In genomic region chr20:15812696-15813095, GRCh38 we compare ENCODE assay signal across 22 cellular contexts.
A peak's percentile ranks its signal among the peaks of the same experiment; 100 is the strongest.
DNase-seq lines count a peak whose midpoint lies in the region; ATAC-seq, FAIRE-seq and TF ChIP-seq lines count a peak whose summit lies in the region.
"Had no signal": no experiment of that assay in that cellular context is flagged by ENCODE, and none has a peak within 500 bp of the region (broad histone marks: within the 10 kb centered on the region; RNA-seq: fewer than 3 reads in every experiment).

No MANE protein-coding gene starts in this region.

- no peaks in the 10 kb centered on the region for H4K20me1 ChIP-seq in PC-3 (ENCODE audit: low read length)

- peaks cover 4% of the 10 kb centered on the region for H3K36me3 Mint-ChIP-seq in progenitor cell of endocrine pancreas (ENCODE audit: insufficient read depth)
- H3K36me3 Mint-ChIP-seq: CD4-positive, alpha-beta memory T cell had no signal

- peak overlapping the region; percentile 45 for H3K27ac ChIP-seq in PC-3 (ENCODE audit: low read length)
- no peak overlapping the region for H3K27ac ChIP-seq in foreskin keratinocyte
- H3K27ac ChIP-seq in sigmoid colon: no peak overlapping the region
- no peak overlapping the region for H3K27ac ChIP-seq in A673 (ENCODE audit: low read depth, low read length, poor library complexity, severe bottlenecking)
- H3K27ac ChIP-seq: A549 had no signal

- no peaks in the 10 kb centered on the region for H3K9me2 ChIP-seq in PC-3 (replicated peaks; ENCODE audit: low read length)

- H3K27ac Mint-ChIP-seq in progenitor cell of endocrine pancreas: peak overlapping the region; percentile 26
- H3K27ac Mint-ChIP-seq: CD4-positive, alpha-beta memory T cell; HFFc6 had no signal

- no peaks in the 10 kb centered on the region for H3F3A ChIP-seq in PC-3 (ENCODE audit: low read length, unreplicated experiment)

- H2AFZ ChIP-seq in PC-3 (ENCODE audit: low read length): peak overlapping the region; percentile 25; the same call in 1 of the 2 replicates

- no peaks in the 10 kb centered on the region for H3K27me3 Mint-ChIP-seq in progenitor cell of endocrine pancreas
- H3K27me3 Mint-ChIP-seq: CD4-positive, alpha-beta memory T cell had no signal

- H3K9ac ChIP-seq in PC-3 (ENCODE audit: low read length): no peak overlapping the region

- intact Hi-C loops in PC-3 (cut with micrococcal nuclease): no loop called here
- intact Hi-C loops in sigmoid colon (cut with DNase I): no loop called here
- intact Hi-C loops in A673 (cut with micrococcal nuclease; ENCODE audit: unreplicated experiment): no loop called here

- no peak overlapping the region for H3K4me3 Mint-ChIP-seq in progenitor cell of endocrine pancreas (ENCODE audit: low read depth)
- H3K4me3 Mint-ChIP-seq: CD4-positive, alpha-beta memory T cell; HFFc6 had no signal

- peaks cover 42% of the 10 kb centered on the region for H3K4me1 ChIP-seq in PC-3 (ENCODE audit: insufficient read depth, low read length)
- H3K4me1 ChIP-seq in foreskin keratinocyte: peaks cover 19% of the 10 kb centered on the region
- no peaks in the 10 kb centered on the region for H3K4me1 ChIP-seq in sigmoid colon
- H3K4me1 ChIP-seq in A673 (ENCODE audit: insufficient read depth, low read length, poor library complexity, severe bottlenecking): no peaks in the 10 kb centered on the region
- H3K4me1 ChIP-seq: A549, HAP-1 had no signal

- POLR2A ChIA-PET in PC-3 (lab: Charles Lee; ENCODE audit: unreplicated experiment) (no interaction called here), A673 (lab: Charles Lee; ENCODE audit: low non-redundant PET) (no interaction called here)

- ATAC-seq in PC-3 (no peak; the same call in 1 of the 2 replicates), foreskin keratinocyte (peak; percentile 69), HG02588 (IDR thresholded peaks at IDR 0.05; ENCODE audit: unreplicated experiment) (no peak)
- ATAC-seq: A549 had no signal

- no peak for TF ChIP-seq EP300 in sigmoid colon (IDR thresholded peaks at IDR 0.05)

- peaks cover 29% of the 10 kb centered on the region for H3K4me1 Mint-ChIP-seq in progenitor cell of endocrine pancreas (ENCODE audit: low read depth)
- H3K4me1 Mint-ChIP-seq: CD4-positive, alpha-beta memory T cell had no signal

- H3K79me2 ChIP-seq in PC-3 (ENCODE audit: low read length): no peaks in the 10 kb centered on the region

- CTCF ChIA-PET in PC-3 (lab: Charles Lee) (no interaction called here), A673 (lab: Charles Lee) (no interaction called here)

- H3K27me3 ChIP-seq in PC-3 (ENCODE audit: low read length): no peaks in the 10 kb centered on the region
- no peaks in the 10 kb centered on the region for H3K27me3 ChIP-seq in bronchial epithelial cell (ENCODE audit: control insufficient read depth, insufficient read depth, low read length)
- H3K27me3 ChIP-seq in foreskin keratinocyte: no peaks in the 10 kb centered on the region
- no peaks in the 10 kb centered on the region for H3K27me3 ChIP-seq in sigmoid colon
- H3K27me3 ChIP-seq in A673 (replicated peaks; ENCODE audit: insufficient read depth, low read depth, low read length, poor library complexity): no peaks in the 10 kb centered on the region

- TF ChIP-seq CTCF in PC-3 (conservative IDR thresholded peaks at IDR 0.05; ENCODE audit: low read depth, low read length): no peak
- no peak for TF ChIP-seq CTCF in bronchial epithelial cell (IDR thresholded peaks at IDR 0.05; ENCODE audit: insufficient read depth, low read length, severe bottlenecking)
- TF ChIP-seq CTCF in foreskin keratinocyte (conservative IDR thresholded peaks at IDR 0.05): no peak
- TF ChIP-seq CTCF in progenitor cell of endocrine pancreas (IDR thresholded peaks at IDR 0.05; ENCODE audit: unreplicated experiment): no peak
- TF ChIP-seq CTCF in sigmoid colon (IDR thresholded peaks at IDR 0.05): no peak
- no peak for TF ChIP-seq CTCF in A673 (conservative IDR thresholded peaks at IDR 0.05; ENCODE audit: low read depth, low read length)

- BruUV-seq in PC-3 (replicated peaks; lab: Mats Ljungman, UMichigan) (no TSS peak), A673 (replicated peaks; lab: Mats Ljungman, UMichigan) (no TSS peak)

- WGBS in sigmoid colon, 2 donors: 25 to 57% methylated on average over 1 of the region's 1 CpG

- H3K4me3 ChIP-seq in PC-3 (ENCODE audit: low read length) (no peak overlapping the region), bronchial epithelial cell (ENCODE audit: low read depth, low read length) (no peak overlapping the region), sigmoid colon (no peak overlapping the region), A673 (ENCODE audit: low read depth, low read length, poor library complexity, severe bottlenecking) (no peak overlapping the region)
- H3K4me3 ChIP-seq: A549, HAP-1 had no signal

- DNase-seq in PC-3 (peak; percentile 69), bronchial epithelial cell (ENCODE audit: low read depth) (peak; percentile 43), foreskin keratinocyte (peak in 1 of 2 donors; percentile 26), progenitor cell of endocrine pancreas (ENCODE audit: low spot score, unreplicated experiment) (no peak), sigmoid colon (no peak), occipital lobe (lab: John Stamatoyannopoulos, UW) (no peak), A673 (ENCODE audit: low spot score) (no peak)
- DNase-seq: 8988T; C1 segment of cervical spinal cord; Calu3; CD4-positive, alpha-beta memory T cell; COR-L47; DMS53; DMS79 treated with DMSO at 0.1 percent for 48 hours; GF-D8; GOT3; HFFc6 had no signal

- H3K36me3 ChIP-seq in PC-3 (ENCODE audit: low read depth, low read length): no peaks in the 10 kb centered on the region
- H3K36me3 ChIP-seq in bronchial epithelial cell (ENCODE audit: control insufficient read depth, insufficient read depth, low read length): no peaks in the 10 kb centered on the region
- H3K36me3 ChIP-seq in sigmoid colon: no peaks in the 10 kb centered on the region
- H3K36me3 ChIP-seq in A673 (ENCODE audit: insufficient read depth, low read length, poor library complexity, severe bottlenecking): no peaks in the 10 kb centered on the region
- H3K36me3 ChIP-seq: HAP-1 had no signal

- H3K9me3 Mint-ChIP-seq in progenitor cell of endocrine pancreas (ENCODE audit: low read depth): peaks cover 27% of the 10 kb centered on the region

- TF ChIP-seq POLR2A in sigmoid colon (IDR thresholded peaks at IDR 0.05): no peak

- H3K9me3 ChIP-seq in PC-3 (ENCODE audit: low read length): no peaks in the 10 kb centered on the region
- no peaks in the 10 kb centered on the region for H3K9me3 ChIP-seq in sigmoid colon
- peaks cover 32% of the 10 kb centered on the region for H3K9me3 ChIP-seq in A673 (ENCODE audit: low read depth, low read length, poor library complexity, severe bottlenecking)
- H3K9me3 ChIP-seq: A549, HAP-1 had no signal

- no peak for FAIRE-seq in bronchial epithelial cell (lab: Jason Lieb, UNC)
- FAIRE-seq: A549, GM12891, H54 had no signal

- H3K4me2 ChIP-seq in PC-3 (ENCODE audit: low read length): peak overlapping the region; percentile 57
- H3K4me2 ChIP-seq: A549 had no signal

Comparison
In these comparisons a context has a peak if more than half of its experiments do, and no peak if none do; other contexts are left out.
1. DNase-seq: peak in PC-3 (single experiment) and bronchial epithelial cell (single experiment); none in progenitor cell of endocrine pancreas (single experiment), sigmoid colon (single experiment), occipital lobe (single experiment) and A673 (single experiment).